Comparison of ENCODE assay signal across 23 cellular contexts in genomic region chr2:152875832-152876669, GRCh38.
DNase-seq lines count a peak whose midpoint lies in the region; ATAC-seq, FAIRE-seq and TF ChIP-seq lines count a peak whose summit lies in the region.
"Had no signal": no experiment of that assay in that cellular context is flagged by ENCODE, and none has a peak within 500 bp of the region (broad histone marks: within the 10 kb centered on the region; RNA-seq: fewer than 3 reads in every experiment).

No MANE protein-coding gene starts in this region.

- no peak overlapping the region for H3K9ac ChIP-seq in neural progenitor cell

- H3K4me2 ChIP-seq in neural progenitor cell = no peak overlapping the region

- TF ChIP-seq CTCF in esophagus muscularis mucosa (IDR thresholded peaks at IDR 0.05) (no peak), neural progenitor cell (IDR thresholded peaks at IDR 0.05) (no peak), tibial artery (IDR thresholded peaks at IDR 0.05) (no peak)

- peaks cover 5% of the 10 kb centered on the region for H3K4me1 Mint-ChIP-seq in neural progenitor cell
- H3K4me1 Mint-ChIP-seq: stimulated activated memory B cell treated with anti-CD40 and anti-IgM and Interleukin-4, amounts not matched to agents 10 μg/mL and 1 μg/mL and 100 μg/mL, for 72 hours had no signal

- H3K4me3 ChIP-seq in esophagus muscularis mucosa (no peak overlapping the region), neural progenitor cell (no peak overlapping the region), tibial artery (no peak overlapping the region)
- H3K4me3 ChIP-seq: cardiac muscle cell, esophagus squamous epithelium, SJCRH30 had no signal

- no peaks in the 10 kb centered on the region for H3K9me3 ChIP-seq in esophagus muscularis mucosa
- no peaks in the 10 kb centered on the region for H3K9me3 ChIP-seq in neural progenitor cell (ENCODE audit: low read depth)
- no peaks in the 10 kb centered on the region for H3K9me3 ChIP-seq in tibial artery
- H3K9me3 ChIP-seq: esophagus squamous epithelium, SJCRH30 had no signal

- peaks cover 2% of the 10 kb centered on the region for H3K27me3 Mint-ChIP-seq in neural progenitor cell (ENCODE audit: insufficient read depth, low read depth)
- H3K27me3 Mint-ChIP-seq: stimulated activated memory B cell treated with anti-CD40 and anti-IgM and Interleukin-4, amounts not matched to agents 10 μg/mL and 1 μg/mL and 100 μg/mL, for 72 hours had no signal

- H3F3A ChIP-seq in neural progenitor cell (ENCODE audit: low read depth) = no peaks in the 10 kb centered on the region

- H2AFZ ChIP-seq in neural progenitor cell (replicated peaks) = peak overlapping the region; percentile 42

- H3K27ac Mint-ChIP-seq in neural progenitor cell = no peak overlapping the region
- H3K27ac Mint-ChIP-seq: activated T-helper 1 cell treated with anti-CD3 and anti-CD28 coated beads, Interleukin-12 subunit alpha, Interleukin-12 subunit beta, Interleukin-2, Interleukin-4 antibody, amounts not matched to agents 30 ng/mL and 10 ng/mL and 1 ng/mL, durations not matched to agents 14 hours and 24 hours and 36 hours; stimulated activated memory B cell treated with anti-CD40 and anti-IgM and Interleukin-4, amounts not matched to agents 10 μg/mL and 1 μg/mL and 100 μg/mL, for 72 hours; T-helper 2 cell treated with Interferon-gamma antibody and Interleukin-4, amounts not matched to agents 5 μg/mL and 100 μg/mL, for 36 hours had no signal

- ATAC-seq in GM18867 (IDR thresholded peaks at IDR 0.05; ENCODE audit: unreplicated experiment) = no peak
- ATAC-seq: stimulated activated memory B cell treated with anti-CD40 and anti-IgM and Interleukin-4, amounts not matched to agents 10 μg/mL and 1 μg/mL and 100 μg/mL, for 72 hours had no signal

- FAIRE-seq in GM12892 (lab: Jason Lieb, UNC) = no peak
- FAIRE-seq: kidney had no signal

- TF ChIP-seq POLR2A in esophagus muscularis mucosa (IDR thresholded peaks at IDR 0.05; ENCODE audit: low read depth) (no peak), GM12892 (IDR thresholded peaks at IDR 0.05; ENCODE audit: low read depth, low read length) (no peak)

- no peaks in the 10 kb centered on the region for H4K20me1 ChIP-seq in neural progenitor cell (ENCODE audit: low read depth)

- H3K27ac ChIP-seq in esophagus muscularis mucosa (replicated peaks in 1 of 4) (peak overlapping the region in 3 of 4 donors; percentile 5 to 44 (median 19)), neural progenitor cell (no peak overlapping the region), tibial artery (no peak overlapping the region)
- H3K27ac ChIP-seq: cardiac muscle cell, SJCRH30 had no signal

- WGBS in esophagus muscularis mucosa = 57% methylated on average over 5 of the region's 5 CpGs

- intact Hi-C loops in esophagus muscularis mucosa (cut with DNase I) (no loop called here), tibial artery (cut with DNase I; ENCODE audit: low total_unique reads) (no loop called here)

- H3K79me2 ChIP-seq in neural progenitor cell (ENCODE audit: low read depth) = no peaks in the 10 kb centered on the region

- no peaks in the 10 kb centered on the region for H3K36me3 ChIP-seq in esophagus muscularis mucosa
- no peaks in the 10 kb centered on the region for H3K36me3 ChIP-seq in neural progenitor cell
- H3K36me3 ChIP-seq in tibial artery = no peaks in the 10 kb centered on the region
- H3K36me3 ChIP-seq: cardiac muscle cell, esophagus squamous epithelium, SJCRH30 had no signal

- H3K27me3 ChIP-seq in esophagus muscularis mucosa = no peaks in the 10 kb centered on the region
- no peaks in the 10 kb centered on the region for H3K27me3 ChIP-seq in neural progenitor cell
- H3K27me3 ChIP-seq in tibial artery = no peaks in the 10 kb centered on the region
- H3K27me3 ChIP-seq: cardiac muscle cell, esophagus squamous epithelium, SJCRH30 had no signal

- DNase-seq in GM04503 (ENCODE audit: low read depth) = peak; percentile 36
- peak; percentile 13 for DNase-seq in NCI-H146 treated with DMSO at 0.1 percent for 48 hours (lab: John Stamatoyannopoulos, UW; ENCODE audit: unreplicated experiment)
- no peak for DNase-seq in esophagus muscularis mucosa (ENCODE audit: extremely low spot score)
- no peak for DNase-seq in neural progenitor cell (ENCODE audit: low spot score)
- DNase-seq in tibial artery = no peak
- DNase-seq in inferior parietal cortex (ENCODE audit: extremely low spot score) = no peak
- no peak for DNase-seq in GM12892 (ENCODE audit: insufficient read length)
- DNase-seq: activated CD4-positive, CD25-positive, alpha-beta regulatory T cell treated with anti-CD3 and anti-CD28 coated beads, Interleukin-2, amount 50 U/mL, for 72 hours; C1 segment of cervical spinal cord; esophagus squamous epithelium; GOT3; kidney; midbrain; NCI-H1930; NCI-H526 treated with DMSO at 0.1 percent for 48 hours; OCI-M1; SJCRH30; stimulated activated CD4-positive, alpha-beta T cell treated with anti-CD3 and anti-CD28 coated beads, Interleukin-15, amount 100 ng/mL, for 24 hours had no signal

- no peaks in the 10 kb centered on the region for H3K36me3 Mint-ChIP-seq in neural progenitor cell
- H3K36me3 Mint-ChIP-seq: stimulated activated memory B cell treated with anti-CD40 and anti-IgM and Interleukin-4, amounts not matched to agents 10 μg/mL and 1 μg/mL and 100 μg/mL, for 72 hours had no signal

- H3K4me3 Mint-ChIP-seq in neural progenitor cell = no peak overlapping the region
- H3K4me3 Mint-ChIP-seq: activated T-helper 1 cell treated with anti-CD3 and anti-CD28 coated beads, Interleukin-12 subunit alpha, Interleukin-12 subunit beta, Interleukin-2, Interleukin-4 antibody, amounts not matched to agents 30 ng/mL and 10 ng/mL and 1 ng/mL, durations not matched to agents 14 hours and 24 hours and 36 hours; stimulated activated memory B cell treated with anti-CD40 and anti-IgM and Interleukin-4, amounts not matched to agents 10 μg/mL and 1 μg/mL and 100 μg/mL, for 72 hours; T-helper 2 cell treated with Interferon-gamma antibody and Interleukin-4, amounts not matched to agents 5 μg/mL and 100 μg/mL, for 36 hours had no signal

- no peak for TF ChIP-seq EP300 in esophagus muscularis mucosa (IDR thresholded peaks at IDR 0.05)

- H3K9me3 Mint-ChIP-seq in neural progenitor cell = no peaks in the 10 kb centered on the region
- H3K9me3 Mint-ChIP-seq: activated T-helper 1 cell treated with anti-CD3 and anti-CD28 coated beads, Interleukin-12 subunit alpha, Interleukin-12 subunit beta, Interleukin-2, Interleukin-4 antibody, amounts not matched to agents 30 ng/mL and 10 ng/mL and 1 ng/mL, durations not matched to agents 14 hours and 24 hours and 36 hours; stimulated activated memory B cell treated with anti-CD40 and anti-IgM and Interleukin-4, amounts not matched to agents 10 μg/mL and 1 μg/mL and 100 μg/mL, for 72 hours; T-helper 2 cell treated with Interferon-gamma antibody and Interleukin-4, amounts not matched to agents 5 μg/mL and 100 μg/mL, for 36 hours had no signal

- peaks cover 0 to 20% (median 12%) of the 10 kb centered on the region in 4 donors for H3K4me1 ChIP-seq in esophagus muscularis mucosa
- no peaks in the 10 kb centered on the region for H3K4me1 ChIP-seq in neural progenitor cell
- no peaks in the 10 kb centered on the region for H3K4me1 ChIP-seq in tibial artery
- H3K4me1 ChIP-seq: SJCRH30 had no signal

Comparison
In these comparisons a context has a peak if more than half of its experiments do, and no peak if none do; other contexts are left out.
1. DNase-seq: peak in GM04503 (single experiment) and NCI-H146 treated with DMSO at 0.1 percent for 48 hours (single experiment); none in esophagus muscularis mucosa (single experiment), neural progenitor cell (single experiment), tibial artery (0 of 2), inferior parietal cortex (single experiment) and GM12892 (single experiment).
2. H3K27ac ChIP-seq: peak in esophagus muscularis mucosa (3 of 4); none in neural progenitor cell (single experiment) and tibial artery (0 of 2).